Comparison of ENCODE assay signal across 27 cellular contexts in genomic region chr15:57726411-57726810, GRCh38. TPM values are rescaled to one million over a fixed set of nuclear protein-coding genes. Genes with fewer than 3 reads are reported as not detected.
A peak's percentile ranks its signal among the peaks of the same experiment; 100 is the strongest.
DNase-seq lines count a peak whose midpoint lies in the region; ATAC-seq, FAIRE-seq and TF ChIP-seq lines count a peak whose summit lies in the region.
"Had no signal": no experiment of that assay in that cellular context is flagged by ENCODE, and none has a peak within 500 bp of the region (broad histone marks: within the 10 kb centered on the region; RNA-seq: fewer than 3 reads in every experiment).

No MANE protein-coding gene starts in this region.

- peak overlapping the region; percentile 41 for H2AFZ ChIP-seq in mammary epithelial cell (ENCODE audit: low read depth, low read length)

- H3K4me1 ChIP-seq in mammary epithelial cell (ENCODE audit: insufficient read depth, low read length), result peaks cover 25% of the 10 kb centered on the region
- H3K4me1 ChIP-seq: right atrium auricular region had no signal

- no peaks in the 10 kb centered on the region for H3K79me2 ChIP-seq in mammary epithelial cell (ENCODE audit: insufficient read depth, low read length)

- no peaks in the 10 kb centered on the region for H3K27me3 Mint-ChIP-seq in nephron (ENCODE audit: low read depth)
- H3K27me3 Mint-ChIP-seq: activated B cell treated with CpG ODN at 0.5 μM for 24 hours; activated CD4-positive, alpha-beta T cell treated with anti-CD3 and anti-CD28 coated beads, Interleukin-2, amount 10 ng/mL, durations not matched to agents 7 days and 5 days; activated naive CD8-positive, alpha-beta T cell treated with anti-CD3 and anti-CD28 coated beads for 36 hours; B cell; central memory CD8-positive, alpha-beta T cell; effector memory CD8-positive, alpha-beta T cell; stimulated activated naive CD8-positive, alpha-beta T cell treated with anti-CD3 and anti-CD28 coated beads, Interleukin-15, amount 100 ng/mL, for 72 hours had no signal

- in situ Hi-C loops in mammary epithelial cell (cut with MboI; ENCODE audit: low sequenced_read_pairs in 2 of 2), result no loop called here

- FAIRE-seq in RCC 7860 (lab: Jason Lieb, UNC), result no peak
- FAIRE-seq: GM12892 had no signal

- no peak overlapping the region for H3K9ac ChIP-seq in mammary epithelial cell (ENCODE audit: insufficient read depth, low read length)
- H3K9ac ChIP-seq: SK-N-SH had no signal

- CTCF ChIA-PET in mammary epithelial cell (lab: Charles Lee; ENCODE audit: low non-redundant PET), result interaction anchor here (0.5 kb wide), 1 partner anchor 293 kb away, joined by 3 read pairs; no protein-coding TSS in a partner anchor

- H3K9me3 Mint-ChIP-seq in nephron, result peaks cover 12% of the 10 kb centered on the region
- H3K9me3 Mint-ChIP-seq: activated B cell treated with CpG ODN at 0.5 μM for 24 hours; activated CD4-positive, alpha-beta T cell treated with anti-CD3 and anti-CD28 coated beads, Interleukin-2, amount 10 ng/mL, durations not matched to agents 7 days and 5 days; CD8-positive, alpha-beta T cell; central memory CD8-positive, alpha-beta T cell; effector memory CD8-positive, alpha-beta T cell had no signal

- WGBS in mammary epithelial cell (ENCODE audit: low coverage, missing lambda C conversion rate), result 88% methylated on average over 3 of the region's 3 CpGs

- DNase-seq in EL (peak; percentile 59), RCC 7860 (ENCODE audit: low spot score) (peak; percentile 40), mammary epithelial cell (peak; percentile 17), hepatic stellate cell (ENCODE audit: low spot score) (no peak)
- DNase-seq: activated B cell treated with CpG ODN at 0.5 μM for 24 hours; activated CD4-positive, alpha-beta T cell treated with anti-CD3 and anti-CD28 coated beads, Interleukin-2, amount 10 ng/mL, durations not matched to agents 7 days and 5 days; activated naive CD8-positive, alpha-beta T cell treated with anti-CD3 and anti-CD28 coated beads for 36 hours; CD8-positive, alpha-beta T cell; DMS 273 treated with DMSO at 0.1 percent for 48 hours; effector memory CD8-positive, alpha-beta T cell; head of caudate nucleus; left colon; NCI-H1048; NCI-H1694; NCI-H510A; SK-N-SH; stimulated activated naive CD8-positive, alpha-beta T cell treated with anti-CD3 and anti-CD28 coated beads, Interleukin-15, amount 100 ng/mL, for 72 hours had no signal

- ATAC-seq in HG03354 (IDR thresholded peaks at IDR 0.05; ENCODE audit: poor library complexity, severe bottlenecking, unreplicated experiment), result no peak
- no peak for ATAC-seq in HG02840 (IDR thresholded peaks at IDR 0.05; ENCODE audit: low FRiP score, unreplicated experiment)
- ATAC-seq: CD8-positive, alpha-beta T cell; effector memory CD8-positive, alpha-beta T cell; HCT116; left colon; stimulated activated naive CD8-positive, alpha-beta T cell treated with anti-CD3 and anti-CD28 coated beads, Interleukin-15, amount 100 ng/mL, for 72 hours had no signal

- H3K27ac ChIP-seq in mammary epithelial cell (ENCODE audit: insufficient read depth, low read depth, low read length), result no peak overlapping the region
- H3K27ac ChIP-seq: right atrium auricular region, thoracic aorta had no signal

- no peak overlapping the region for H3K4me3 ChIP-seq in mammary epithelial cell (replicated peaks in 1 of 3; ENCODE audit: insufficient read depth in 1 of 3, low read depth in 2 of 3, low read length in 3 of 3)
- H3K4me3 ChIP-seq: right atrium auricular region, thoracic aorta had no signal

- no peaks in the 10 kb centered on the region for H3K27me3 ChIP-seq in mammary epithelial cell (ENCODE audit: insufficient read depth, low read length)
- H3K27me3 ChIP-seq: right atrium auricular region had no signal

- no TSS peak for BruUV-seq in mammary epithelial cell (replicated peaks; lab: Mats Ljungman, UMichigan)

- H3K36me3 ChIP-seq in mammary epithelial cell (ENCODE audit: insufficient read depth, low read length), result no peaks in the 10 kb centered on the region
- H3K36me3 ChIP-seq: right atrium auricular region, thoracic aorta had no signal

- peaks cover 38% of the 10 kb centered on the region for H3K4me1 Mint-ChIP-seq in nephron
- H3K4me1 Mint-ChIP-seq: activated B cell treated with CpG ODN at 0.5 μM for 24 hours; activated CD4-positive, alpha-beta T cell treated with anti-CD3 and anti-CD28 coated beads, Interleukin-2, amount 10 ng/mL, durations not matched to agents 7 days and 5 days; B cell; central memory CD8-positive, alpha-beta T cell; neural crest cell; stimulated activated naive CD8-positive, alpha-beta T cell treated with anti-CD3 and anti-CD28 coated beads, Interleukin-15, amount 100 ng/mL, for 72 hours had no signal

- no peak overlapping the region for H3K4me3 Mint-ChIP-seq in nephron
- H3K4me3 Mint-ChIP-seq: activated B cell treated with CpG ODN at 0.5 μM for 24 hours; activated CD4-positive, alpha-beta T cell treated with anti-CD3 and anti-CD28 coated beads, Interleukin-2, amount 10 ng/mL, durations not matched to agents 7 days and 5 days; activated naive CD8-positive, alpha-beta T cell treated with anti-CD3 and anti-CD28 coated beads for 36 hours; B cell; CD8-positive, alpha-beta T cell; central memory CD8-positive, alpha-beta T cell; effector memory CD8-positive, alpha-beta T cell; neural crest cell; stimulated activated naive CD8-positive, alpha-beta T cell treated with anti-CD3 and anti-CD28 coated beads, Interleukin-15, amount 100 ng/mL, for 72 hours had no signal

- dilution Hi-C loops in mammary epithelial cell (cut with HindIII; ENCODE audit: low sequenced_read_pairs), result no loop called here

- peak overlapping the region in 2 of 3 experiments; percentile 8 to 55 for H3K27ac Mint-ChIP-seq in nephron
- H3K27ac Mint-ChIP-seq: activated B cell treated with CpG ODN at 0.5 μM for 24 hours; activated CD4-positive, alpha-beta T cell treated with anti-CD3 and anti-CD28 coated beads, Interleukin-2, amount 10 ng/mL, durations not matched to agents 7 days and 5 days; activated naive CD8-positive, alpha-beta T cell treated with anti-CD3 and anti-CD28 coated beads for 36 hours; B cell; CD8-positive, alpha-beta T cell; effector memory CD8-positive, alpha-beta T cell; stimulated activated naive CD8-positive, alpha-beta T cell treated with anti-CD3 and anti-CD28 coated beads, Interleukin-15, amount 100 ng/mL, for 72 hours had no signal

- intact Hi-C loops in mammary epithelial cell (cut with micrococcal nuclease), result loop anchor here (5.0 kb wide), 1 partner anchor 164 kb away; no protein-coding TSS in a partner anchor

- TF ChIP-seq CTCF in mammary epithelial cell (conservative IDR thresholded peaks at IDR 0.05 in 1 of 2, IDR thresholded peaks at IDR 0.05 in 1 of 2; ENCODE audit: extremely low read depth in 1 of 2, insufficient read depth in 1 of 2, low read depth in 1 of 2, low read length in 2 of 2) (no peak), nephron (IDR thresholded peaks at IDR 0.05; ENCODE audit: unreplicated experiment in 3 of 3) (no peak)

- H3K4me2 ChIP-seq in mammary epithelial cell (ENCODE audit: insufficient read depth, low read depth, low read length), result peak overlapping the region; percentile 28
- H3K4me2 ChIP-seq: SK-N-SH had no signal

- peaks cover 36% of the 10 kb centered on the region for H3K36me3 Mint-ChIP-seq in nephron (ENCODE audit: low read depth)

- no peaks in the 10 kb centered on the region for H4K20me1 ChIP-seq in mammary epithelial cell (ENCODE audit: insufficient read depth, low read length)

- no peaks in the 10 kb centered on the region for H3K9me3 ChIP-seq in mammary epithelial cell (replicated peaks; ENCODE audit: insufficient read depth, low read length)
- H3K9me3 ChIP-seq: SK-N-SH, thoracic aorta had no signal

RNA-seq across cellular contexts. Expression of gene POLR2M, which starts 19.9 kb away (rescaled TPM):
- total RNA-seq in mammary epithelial cell, result 100 to 1,000 TPM in 1 of 2 donors, 10 to 100 TPM in 1; 82.9 to 109 TPM
- 51.3 TPM for polyA plus RNA-seq in mammary epithelial cell
- 70.1 TPM for polyA minus RNA-seq in mammary epithelial cell
